In the genomic region with DNA sequence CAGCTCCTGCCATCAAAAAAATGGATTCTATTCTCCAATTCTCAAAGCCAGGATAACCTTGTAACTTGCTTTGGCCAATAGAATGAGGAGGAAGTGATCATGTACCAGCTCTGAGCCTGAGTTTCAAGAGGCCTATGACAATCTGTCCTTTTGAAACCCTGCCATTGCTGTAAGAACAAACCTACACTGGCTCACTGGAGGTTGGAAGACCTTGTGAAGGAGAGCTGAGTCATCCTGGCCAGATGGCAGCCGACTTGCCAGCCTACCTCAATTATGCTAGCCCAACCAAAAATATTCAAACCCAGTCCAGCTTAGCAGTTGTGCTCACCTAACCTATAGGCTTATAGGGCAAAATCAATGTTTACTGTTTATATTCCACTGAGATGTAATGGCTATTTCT, we compare ENCODE assay signal across 11 cellular contexts.
DNase-seq lines count a peak whose midpoint lies in the region; ATAC-seq lines count a peak whose summit lies in the region.
"Had no signal": no experiment of that assay in that cellular context is flagged by ENCODE, and none has a peak within 500 bp of the region (broad histone marks: within the 10 kb centered on the region; RNA-seq: fewer than 3 reads in every experiment).

No MANE protein-coding gene starts in this region.

- no peak overlapping the region for H3K27ac Mint-ChIP-seq in activated naive CD4-positive, alpha-beta T cell treated with anti-CD3 and anti-CD28 coated beads, Interleukin-2, amount 10 ng/mL, durations not matched to agents 7 days and 5 days

- H3K9me3 Mint-ChIP-seq in activated naive CD4-positive, alpha-beta T cell treated with anti-CD3 and anti-CD28 coated beads, Interleukin-2, amount 10 ng/mL, durations not matched to agents 7 days and 5 days: no peaks in the 10 kb centered on the region

- no peak overlapping the region for H3K4me3 Mint-ChIP-seq in activated naive CD4-positive, alpha-beta T cell treated with anti-CD3 and anti-CD28 coated beads, Interleukin-2, amount 10 ng/mL, durations not matched to agents 7 days and 5 days

- no peaks in the 10 kb centered on the region for H3K36me3 Mint-ChIP-seq in activated naive CD4-positive, alpha-beta T cell treated with anti-CD3 and anti-CD28 coated beads, Interleukin-2, amount 10 ng/mL, durations not matched to agents 7 days and 5 days

- CTCF ChIA-PET in activated naive CD4-positive, alpha-beta T cell treated with anti-CD3 and anti-CD28 coated beads, Interleukin-2, amount 10 ng/mL, durations not matched to agents 7 days and 5 days (lab: Charles Lee): no interaction called here

- H3K27me3 Mint-ChIP-seq in activated naive CD4-positive, alpha-beta T cell treated with anti-CD3 and anti-CD28 coated beads, Interleukin-2, amount 10 ng/mL, durations not matched to agents 7 days and 5 days: no peaks in the 10 kb centered on the region

- DNase-seq in AG08395 (ENCODE audit: low spot score): peak; percentile 21
- DNase-seq in RPMI7951 (ENCODE audit: low read depth): peak; percentile 91
- peak; percentile 67 for DNase-seq in fibroblast of peridontal ligament (ENCODE audit: extremely low read depth)
- no peak for DNase-seq in LoVo (ENCODE audit: low spot score)
- no peak for DNase-seq in activated naive CD4-positive, alpha-beta T cell treated with anti-CD3 and anti-CD28 coated beads, Interleukin-2, amount 10 ng/mL, durations not matched to agents 7 days and 5 days
- DNase-seq: activated CD4-positive, alpha-beta T cell treated with anti-CD3 and anti-CD28 coated beads for 4 hours; activated gamma-delta T cell treated with Interleukin-2 at 50 U/mL for 16 hours; NCI-H2029 had no signal

- H3K4me1 Mint-ChIP-seq in activated naive CD4-positive, alpha-beta T cell treated with anti-CD3 and anti-CD28 coated beads, Interleukin-2, amount 10 ng/mL, durations not matched to agents 7 days and 5 days: no peaks in the 10 kb centered on the region

- ATAC-seq in HG03432 (IDR thresholded peaks at IDR 0.05; ENCODE audit: unreplicated experiment): peak; percentile 52
- ATAC-seq in HG03520 (IDR thresholded peaks at IDR 0.05; ENCODE audit: unreplicated experiment): no peak
- no peak for ATAC-seq in GM21737 (IDR thresholded peaks at IDR 0.05; ENCODE audit: unreplicated experiment)

Comparison
In these comparisons a context has a peak if more than half of its experiments do, and no peak if none do; other contexts are left out.
1. DNase-seq: peak in AG08395 (single experiment), RPMI7951 (single experiment) and fibroblast of peridontal ligament (single experiment); none in LoVo (single experiment) and activated naive CD4-positive, alpha-beta T cell treated with anti-CD3 and anti-CD28 coated beads, Interleukin-2, amount 10 ng/mL, durations not matched to agents 7 days and 5 days (single experiment).